ENCODE assay signal across 22 cellular contexts in genomic region chr10:117497736-117498135, GRCh38. TPM values are rescaled to one million over a fixed set of nuclear protein-coding genes. Genes with fewer than 3 reads are reported as not detected.
"Had no signal": no experiment of that assay in that cellular context is flagged by ENCODE, and none has a peak within 500 bp of the region (broad histone marks: within the 10 kb centered on the region; RNA-seq: fewer than 3 reads in every experiment).

No MANE protein-coding gene starts in this region.

- H3K4me3 ChIP-seq: MG63 had no signal

- H3K4me2 ChIP-seq: SK-N-SH had no signal

- DNase-seq: IMR-90, Karpas-422, KG1, MG63, NCI-H1092, NCI-H1105 treated with DMSO at 0.1 percent for 48 hours, NCI-H1417 treated with DMSO at 0.1 percent for 48 hours, NCI-H146, NCI-H1694 treated with DMSO at 0.1 percent for 48 hours, NCI-H1930, NCI-H2081, NCI-H2107, NCI-H2227 treated with DMSO at 0.1 percent for 48 hours, NCI-H524, NCI-H526 treated with DMSO at 0.1 percent for 48 hours, NCI-H774, RPMI8226, SHP77, SK-N-SH had no signal

- H3K9ac ChIP-seq: SK-N-SH had no signal

- H3K9me3 ChIP-seq: SK-N-SH had no signal

- H3K36me3 ChIP-seq: MG63 had no signal

RNA-seq across cellular contexts. Expression of gene EMX2, which starts 44.8 kb away (rescaled TPM):
- total RNA-seq: HT-29, IMR-90, NCI-H460, SK-MEL-5 had no signal
- polyA plus RNA-seq: IMR-90, SK-N-SH had no signal
